Comparison of ENCODE assay signal across 1 cellular context in the genomic region with DNA sequence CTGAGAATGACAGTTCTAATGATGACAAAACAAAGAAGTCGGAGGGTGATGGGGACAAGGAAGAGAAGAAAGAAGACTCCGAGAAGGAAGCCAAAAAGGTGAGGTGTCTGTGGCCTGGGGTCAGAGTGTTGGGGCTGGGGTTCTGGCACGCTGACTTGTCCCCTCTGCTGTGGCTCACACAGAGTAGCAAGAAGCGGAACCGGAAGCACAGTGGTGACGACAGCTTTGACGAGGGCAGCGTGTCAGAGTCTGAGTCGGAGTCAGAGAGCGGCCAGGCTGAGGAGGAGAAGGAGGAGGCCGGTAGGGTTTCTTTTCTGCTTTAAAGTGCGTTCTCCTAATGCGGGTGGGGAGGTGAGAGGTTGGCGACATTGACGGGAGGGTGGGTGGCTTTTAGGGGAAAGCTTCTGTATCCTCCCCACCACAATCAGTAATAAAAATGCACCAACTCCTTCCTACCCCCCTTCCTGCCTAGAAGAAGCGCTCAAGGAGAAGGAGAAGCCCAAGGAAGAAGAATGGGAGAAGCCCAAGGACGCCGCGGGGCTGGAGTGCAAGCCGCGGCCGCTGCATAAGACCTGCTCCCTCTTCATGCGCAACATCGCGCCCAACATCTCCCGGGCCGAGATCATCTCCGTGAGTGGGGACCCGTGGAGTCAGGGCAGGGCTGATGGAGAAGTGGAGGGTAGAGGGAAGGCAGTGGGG.
TF ChIP-seq lines count a peak whose summit lies in the region.

No MANE protein-coding gene starts in this region.

TF ChIP-seq in HCT116, 20 proteins besides CTCF, POLR2A, EP300 and RAD21 (continued from another document):
- TF ChIP-seq, protein P1, sequence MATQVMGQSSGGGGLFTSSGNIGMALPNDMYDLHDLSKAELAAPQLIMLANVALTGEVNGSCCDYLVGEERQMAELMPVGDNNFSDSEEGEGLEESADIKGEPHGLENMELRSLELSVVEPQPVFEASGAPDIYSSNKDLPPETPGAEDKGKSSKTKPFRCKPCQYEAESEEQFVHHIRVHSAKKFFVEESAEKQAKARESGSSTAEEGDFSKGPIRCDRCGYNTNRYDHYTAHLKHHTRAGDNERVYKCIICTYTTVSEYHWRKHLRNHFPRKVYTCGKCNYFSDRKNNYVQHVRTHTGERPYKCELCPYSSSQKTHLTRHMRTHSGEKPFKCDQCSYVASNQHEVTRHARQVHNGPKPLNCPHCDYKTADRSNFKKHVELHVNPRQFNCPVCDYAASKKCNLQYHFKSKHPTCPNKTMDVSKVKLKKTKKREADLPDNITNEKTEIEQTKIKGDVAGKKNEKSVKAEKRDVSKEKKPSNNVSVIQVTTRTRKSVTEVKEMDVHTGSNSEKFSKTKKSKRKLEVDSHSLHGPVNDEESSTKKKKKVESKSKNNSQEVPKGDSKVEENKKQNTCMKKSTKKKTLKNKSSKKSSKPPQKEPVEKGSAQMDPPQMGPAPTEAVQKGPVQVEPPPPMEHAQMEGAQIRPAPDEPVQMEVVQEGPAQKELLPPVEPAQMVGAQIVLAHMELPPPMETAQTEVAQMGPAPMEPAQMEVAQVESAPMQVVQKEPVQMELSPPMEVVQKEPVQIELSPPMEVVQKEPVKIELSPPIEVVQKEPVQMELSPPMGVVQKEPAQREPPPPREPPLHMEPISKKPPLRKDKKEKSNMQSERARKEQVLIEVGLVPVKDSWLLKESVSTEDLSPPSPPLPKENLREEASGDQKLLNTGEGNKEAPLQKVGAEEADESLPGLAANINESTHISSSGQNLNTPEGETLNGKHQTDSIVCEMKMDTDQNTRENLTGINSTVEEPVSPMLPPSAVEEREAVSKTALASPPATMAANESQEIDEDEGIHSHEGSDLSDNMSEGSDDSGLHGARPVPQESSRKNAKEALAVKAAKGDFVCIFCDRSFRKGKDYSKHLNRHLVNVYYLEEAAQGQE (IDR thresholded peaks at IDR 0.05; ENCODE audit: low read depth): no peak
- TF ChIP-seq ELF1 (IDR thresholded peaks at IDR 0.05; ENCODE audit: borderline replicate concordance, low read depth) (no peak), CEBPB (IDR thresholded peaks at IDR 0.05; ENCODE audit: low read depth) (no peak), YY1 (IDR thresholded peaks at IDR 0.05; ENCODE audit: extremely low read depth, insufficient replicate concordance, low read depth, low read length) (no peak), TCF7L2 (IDR thresholded peaks at IDR 0.05; ENCODE audit: borderline replicate concordance, extremely low read depth, insufficient read depth, insufficient read length) (no peak)
- TF ChIP-seq, protein P2, sequence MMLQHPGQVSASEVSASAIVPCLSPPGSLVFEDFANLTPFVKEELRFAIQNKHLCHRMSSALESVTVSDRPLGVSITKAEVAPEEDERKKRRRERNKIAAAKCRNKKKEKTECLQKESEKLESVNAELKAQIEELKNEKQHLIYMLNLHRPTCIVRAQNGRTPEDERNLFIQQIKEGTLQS (IDR thresholded peaks at IDR 0.05): no peak
- TF ChIP-seq, protein P3, sequence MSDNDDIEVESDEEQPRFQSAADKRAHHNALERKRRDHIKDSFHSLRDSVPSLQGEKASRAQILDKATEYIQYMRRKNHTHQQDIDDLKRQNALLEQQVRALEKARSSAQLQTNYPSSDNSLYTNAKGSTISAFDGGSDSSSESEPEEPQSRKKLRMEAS (IDR thresholded peaks at IDR 0.05): no peak
